ENCODE assay signal across 1 cellular context in genomic region chr7:150587551-150587950, GRCh38.
TF ChIP-seq lines count a peak whose summit lies in the region.

No MANE protein-coding gene starts in this region.

TF ChIP-seq in SK-N-SH treated with all-trans-retinoic acid at 6 μM for 48 hours, 23 proteins besides CTCF, POLR2A, EP300 and RAD21 (continued from another document):
- TF ChIP-seq, protein P1, sequence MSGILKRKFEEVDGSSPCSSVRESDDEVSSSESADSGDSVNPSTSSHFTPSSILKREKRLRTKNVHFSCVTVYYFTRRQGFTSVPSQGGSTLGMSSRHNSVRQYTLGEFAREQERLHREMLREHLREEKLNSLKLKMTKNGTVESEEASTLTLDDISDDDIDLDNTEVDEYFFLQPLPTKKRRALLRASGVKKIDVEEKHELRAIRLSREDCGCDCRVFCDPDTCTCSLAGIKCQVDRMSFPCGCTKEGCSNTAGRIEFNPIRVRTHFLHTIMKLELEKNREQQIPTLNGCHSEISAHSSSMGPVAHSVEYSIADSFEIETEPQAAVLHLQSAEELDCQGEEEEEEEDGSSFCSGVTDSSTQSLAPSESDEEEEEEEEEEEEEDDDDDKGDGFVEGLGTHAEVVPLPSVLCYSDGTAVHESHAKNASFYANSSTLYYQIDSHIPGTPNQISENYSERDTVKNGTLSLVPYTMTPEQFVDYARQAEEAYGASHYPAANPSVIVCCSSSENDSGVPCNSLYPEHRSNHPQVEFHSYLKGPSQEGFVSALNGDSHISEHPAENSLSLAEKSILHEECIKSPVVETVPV (CRISPR knock-in tag; IDR thresholded peaks at IDR 0.05): no peak
- TF ChIP-seq, protein P2, sequence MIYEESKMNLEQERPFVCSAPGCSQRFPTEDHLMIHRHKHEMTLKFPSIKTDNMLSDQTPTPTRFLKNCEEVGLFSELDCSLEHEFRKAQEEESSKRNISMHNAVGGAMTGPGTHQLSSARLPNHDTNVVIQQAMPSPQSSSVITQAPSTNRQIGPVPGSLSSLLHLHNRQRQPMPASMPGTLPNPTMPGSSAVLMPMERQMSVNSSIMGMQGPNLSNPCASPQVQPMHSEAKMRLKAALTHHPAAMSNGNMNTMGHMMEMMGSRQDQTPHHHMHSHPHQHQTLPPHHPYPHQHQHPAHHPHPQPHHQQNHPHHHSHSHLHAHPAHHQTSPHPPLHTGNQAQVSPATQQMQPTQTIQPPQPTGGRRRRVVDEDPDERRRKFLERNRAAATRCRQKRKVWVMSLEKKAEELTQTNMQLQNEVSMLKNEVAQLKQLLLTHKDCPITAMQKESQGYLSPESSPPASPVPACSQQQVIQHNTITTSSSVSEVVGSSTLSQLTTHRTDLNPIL (CRISPR knock-in tag; IDR thresholded peaks at IDR 0.05; ENCODE audit: low read depth): no peak
- no peak for TF ChIP-seq ESRRG (CRISPR knock-in tag; IDR thresholded peaks at IDR 0.05)
- TF ChIP-seq TOX (CRISPR knock-in tag; IDR thresholded peaks at IDR 0.05; ENCODE audit: borderline replicate concordance): no peak
- no peak for TF ChIP-seq PPARA (CRISPR knock-in tag; IDR thresholded peaks at IDR 0.05; ENCODE audit: borderline replicate concordance)
- TF ChIP-seq BACH2 (CRISPR knock-in tag; IDR thresholded peaks at IDR 0.05; ENCODE audit: borderline replicate concordance): no peak
- TF ChIP-seq OSR1 (CRISPR knock-in tag; IDR thresholded peaks at IDR 0.05): no peak
- TF ChIP-seq CSDC2 (CRISPR knock-in tag; IDR thresholded peaks at IDR 0.05): no peak
- no peak for TF ChIP-seq ZNF8 (CRISPR knock-in tag; IDR thresholded peaks at IDR 0.05)
- no peak for TF ChIP-seq ZC3H10 (CRISPR knock-in tag; IDR thresholded peaks at IDR 0.05)
- no peak for TF ChIP-seq ARNTL (CRISPR knock-in tag; IDR thresholded peaks at IDR 0.05; ENCODE audit: borderline replicate concordance, low read depth)
- no peak for TF ChIP-seq ZFP3 (CRISPR knock-in tag; IDR thresholded peaks at IDR 0.05)
